Comparison of ENCODE assay signal across 3 cellular contexts in genomic region chr11:7192785-7193184, GRCh38. TPM values are rescaled to one million over a fixed set of nuclear protein-coding genes. Genes with fewer than 3 reads are reported as not detected.
"Had no signal": no experiment of that assay in that cellular context is flagged by ENCODE, and none has a peak within 500 bp of the region (broad histone marks: within the 10 kb centered on the region; RNA-seq: fewer than 3 reads in every experiment).

No MANE protein-coding gene starts in this region.

RNA-seq across cellular contexts. Expression of gene SYT9, which starts 58.9 kb away (rescaled TPM):
- total RNA-seq: GM23248, H4, HFFc6 had no signal
- polyA plus RNA-seq: GM23248 had no signal
